ENCODE assay signal across 8 cellular contexts in the genomic region with DNA sequence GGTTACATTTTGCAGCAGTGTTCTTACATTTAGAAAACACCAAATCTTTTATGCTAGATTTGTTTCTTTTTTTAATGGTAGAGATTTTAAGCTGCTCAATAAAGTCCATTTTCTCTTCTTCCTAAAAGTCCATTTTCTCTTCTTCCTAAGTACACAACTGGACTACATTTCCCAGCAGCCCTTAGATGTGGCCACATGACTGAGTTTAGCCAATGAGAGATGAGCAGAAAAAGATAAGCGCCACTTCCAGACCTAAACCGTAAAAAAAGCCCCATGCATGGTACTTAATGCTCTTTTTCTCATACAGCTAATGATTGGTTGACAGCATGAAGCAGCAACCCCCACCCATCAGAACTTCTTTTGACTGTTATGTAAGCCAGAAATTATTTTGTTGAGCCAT.
DNase-seq lines count a peak whose midpoint lies in the region; ATAC-seq and TF ChIP-seq lines count a peak whose summit lies in the region.

No MANE protein-coding gene starts in this region.

- no peaks in the 10 kb centered on the region for H3K36me3 ChIP-seq in osteoblast (ENCODE audit: insufficient read depth, low read length)

- H3K27ac ChIP-seq in osteoblast (ENCODE audit: low read depth, low read length): no peak overlapping the region

- H2AFZ ChIP-seq in osteoblast (ENCODE audit: low read length): peak overlapping the region; percentile 64

- H3K79me2 ChIP-seq in osteoblast (ENCODE audit: insufficient read depth, low read length): no peaks in the 10 kb centered on the region

- no peaks in the 10 kb centered on the region for H4K20me1 ChIP-seq in osteoblast (ENCODE audit: insufficient read depth, low read length)

- peak overlapping the region; percentile 44 for H3K4me2 ChIP-seq in osteoblast (ENCODE audit: insufficient read depth, low read length)

- ATAC-seq in HG03139 (IDR thresholded peaks at IDR 0.05; ENCODE audit: unreplicated experiment) (peak; percentile 77), SK-N-SH treated with all-trans-retinoic acid at 6 μM for 48 hours (peak; percentile 94)
- no peak for ATAC-seq in activated CD4-positive, CD25-positive, alpha-beta regulatory T cell treated with anti-CD3 and anti-CD28 coated beads, Interleukin-2, amount 50 U/mL, for 24 hours

- DNase-seq in NCI-H1417 (lab: John Stamatoyannopoulos, UW): peak in 2 of 3 experiments; percentile 1 to 3
- no peak for DNase-seq in NCI-H1417 treated with DMSO at 0.1 percent for 48 hours (lab: John Stamatoyannopoulos, UW)
- no peak for DNase-seq in osteoblast (ENCODE audit: insufficient read length, low spot score, missing footprints)
- DNase-seq in stimulated activated CD8-positive, alpha-beta memory T cell treated with anti-CD3 and anti-CD28 coated beads, Interleukin-4, amount 100 ng/mL, for 48 hours: no peak
- DNase-seq in mucosa of gallbladder (ENCODE audit: low spot score): no peak

- H3K9me3 ChIP-seq in osteoblast (ENCODE audit: low read depth, low read length): no peaks in the 10 kb centered on the region

- H3K4me3 ChIP-seq in osteoblast (ENCODE audit: insufficient read depth, low read length): no peak overlapping the region

- no peaks in the 10 kb centered on the region for H3K4me1 ChIP-seq in osteoblast (ENCODE audit: insufficient read depth, low read length)

- no peaks in the 10 kb centered on the region for H3K27me3 ChIP-seq in osteoblast (ENCODE audit: insufficient read depth, low read length)

- TF ChIP-seq CTCF in osteoblast (IDR thresholded peaks at IDR 0.05; ENCODE audit: extremely low read depth, low read depth, low read length): no peak

TF ChIP-seq in SK-N-SH treated with all-trans-retinoic acid at 6 μM for 48 hours, 23 proteins besides CTCF, POLR2A, EP300 and RAD21:
- TF ChIP-seq PPARA (CRISPR knock-in tag; IDR thresholded peaks at IDR 0.05; ENCODE audit: borderline replicate concordance) (no peak), ZFP30 (CRISPR knock-in tag; IDR thresholded peaks at IDR 0.05) (no peak), TCF4 (CRISPR knock-in tag; IDR thresholded peaks at IDR 0.05; ENCODE audit: borderline replicate concordance) (no peak), GLIS3 (CRISPR knock-in tag; IDR thresholded peaks at IDR 0.05) (no peak), OSR1 (CRISPR knock-in tag; IDR thresholded peaks at IDR 0.05) (no peak), ZNF70 (CRISPR knock-in tag; IDR thresholded peaks at IDR 0.05) (no peak), BACH2 (CRISPR knock-in tag; IDR thresholded peaks at IDR 0.05; ENCODE audit: borderline replicate concordance) (no peak), ARNTL (CRISPR knock-in tag; IDR thresholded peaks at IDR 0.05; ENCODE audit: borderline replicate concordance, low read depth) (no peak), ZNF8 (CRISPR knock-in tag; IDR thresholded peaks at IDR 0.05) (no peak), RARB (CRISPR knock-in tag; IDR thresholded peaks at IDR 0.05) (no peak), SNAI2 (CRISPR knock-in tag; IDR thresholded peaks at IDR 0.05) (no peak), ZNF565 (CRISPR knock-in tag; conservative IDR thresholded peaks at IDR 0.05; ENCODE audit: low read depth) (no peak), TOX (CRISPR knock-in tag; IDR thresholded peaks at IDR 0.05; ENCODE audit: borderline replicate concordance) (no peak), ESRRG (CRISPR knock-in tag; IDR thresholded peaks at IDR 0.05) (no peak)
- TF ChIP-seq, protein P1, sequence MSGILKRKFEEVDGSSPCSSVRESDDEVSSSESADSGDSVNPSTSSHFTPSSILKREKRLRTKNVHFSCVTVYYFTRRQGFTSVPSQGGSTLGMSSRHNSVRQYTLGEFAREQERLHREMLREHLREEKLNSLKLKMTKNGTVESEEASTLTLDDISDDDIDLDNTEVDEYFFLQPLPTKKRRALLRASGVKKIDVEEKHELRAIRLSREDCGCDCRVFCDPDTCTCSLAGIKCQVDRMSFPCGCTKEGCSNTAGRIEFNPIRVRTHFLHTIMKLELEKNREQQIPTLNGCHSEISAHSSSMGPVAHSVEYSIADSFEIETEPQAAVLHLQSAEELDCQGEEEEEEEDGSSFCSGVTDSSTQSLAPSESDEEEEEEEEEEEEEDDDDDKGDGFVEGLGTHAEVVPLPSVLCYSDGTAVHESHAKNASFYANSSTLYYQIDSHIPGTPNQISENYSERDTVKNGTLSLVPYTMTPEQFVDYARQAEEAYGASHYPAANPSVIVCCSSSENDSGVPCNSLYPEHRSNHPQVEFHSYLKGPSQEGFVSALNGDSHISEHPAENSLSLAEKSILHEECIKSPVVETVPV (CRISPR knock-in tag; IDR thresholded peaks at IDR 0.05): no peak
- TF ChIP-seq, protein P2, sequence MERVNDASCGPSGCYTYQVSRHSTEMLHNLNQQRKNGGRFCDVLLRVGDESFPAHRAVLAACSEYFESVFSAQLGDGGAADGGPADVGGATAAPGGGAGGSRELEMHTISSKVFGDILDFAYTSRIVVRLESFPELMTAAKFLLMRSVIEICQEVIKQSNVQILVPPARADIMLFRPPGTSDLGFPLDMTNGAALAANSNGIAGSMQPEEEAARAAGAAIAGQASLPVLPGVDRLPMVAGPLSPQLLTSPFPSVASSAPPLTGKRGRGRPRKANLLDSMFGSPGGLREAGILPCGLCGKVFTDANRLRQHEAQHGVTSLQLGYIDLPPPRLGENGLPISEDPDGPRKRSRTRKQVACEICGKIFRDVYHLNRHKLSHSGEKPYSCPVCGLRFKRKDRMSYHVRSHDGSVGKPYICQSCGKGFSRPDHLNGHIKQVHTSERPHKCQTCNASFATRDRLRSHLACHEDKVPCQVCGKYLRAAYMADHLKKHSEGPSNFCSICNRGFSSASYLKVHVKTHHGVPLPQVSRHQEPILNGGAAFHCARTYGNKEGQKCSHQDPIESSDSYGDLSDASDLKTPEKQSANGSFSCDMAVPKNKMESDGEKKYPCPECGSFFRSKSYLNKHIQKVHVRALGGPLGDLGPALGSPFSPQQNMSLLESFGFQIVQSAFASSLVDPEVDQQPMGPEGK (CRISPR knock-in tag; IDR thresholded peaks at IDR 0.05; ENCODE audit: borderline replicate concordance): no peak
- TF ChIP-seq, protein P3, sequence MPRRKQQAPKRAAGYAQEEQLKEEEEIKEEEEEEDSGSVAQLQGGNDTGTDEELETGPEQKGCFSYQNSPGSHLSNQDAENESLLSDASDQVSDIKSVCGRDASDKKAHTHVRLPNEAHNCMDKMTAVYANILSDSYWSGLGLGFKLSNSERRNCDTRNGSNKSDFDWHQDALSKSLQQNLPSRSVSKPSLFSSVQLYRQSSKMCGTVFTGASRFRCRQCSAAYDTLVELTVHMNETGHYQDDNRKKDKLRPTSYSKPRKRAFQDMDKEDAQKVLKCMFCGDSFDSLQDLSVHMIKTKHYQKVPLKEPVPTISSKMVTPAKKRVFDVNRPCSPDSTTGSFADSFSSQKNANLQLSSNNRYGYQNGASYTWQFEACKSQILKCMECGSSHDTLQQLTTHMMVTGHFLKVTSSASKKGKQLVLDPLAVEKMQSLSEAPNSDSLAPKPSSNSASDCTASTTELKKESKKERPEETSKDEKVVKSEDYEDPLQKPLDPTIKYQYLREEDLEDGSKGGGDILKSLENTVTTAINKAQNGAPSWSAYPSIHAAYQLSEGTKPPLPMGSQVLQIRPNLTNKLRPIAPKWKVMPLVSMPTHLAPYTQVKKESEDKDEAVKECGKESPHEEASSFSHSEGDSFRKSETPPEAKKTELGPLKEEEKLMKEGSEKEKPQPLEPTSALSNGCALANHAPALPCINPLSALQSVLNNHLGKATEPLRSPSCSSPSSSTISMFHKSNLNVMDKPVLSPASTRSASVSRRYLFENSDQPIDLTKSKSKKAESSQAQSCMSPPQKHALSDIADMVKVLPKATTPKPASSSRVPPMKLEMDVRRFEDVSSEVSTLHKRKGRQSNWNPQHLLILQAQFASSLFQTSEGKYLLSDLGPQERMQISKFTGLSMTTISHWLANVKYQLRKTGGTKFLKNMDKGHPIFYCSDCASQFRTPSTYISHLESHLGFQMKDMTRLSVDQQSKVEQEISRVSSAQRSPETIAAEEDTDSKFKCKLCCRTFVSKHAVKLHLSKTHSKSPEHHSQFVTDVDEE (CRISPR knock-in tag; IDR thresholded peaks at IDR 0.05): no peak

Comparison
In these comparisons a context has a peak if more than half of its experiments do, and no peak if none do; other contexts are left out.
1. DNase-seq: peak in NCI-H1417 (2 of 3); none in NCI-H1417 treated with DMSO at 0.1 percent for 48 hours (single experiment), osteoblast (single experiment), stimulated activated CD8-positive, alpha-beta memory T cell treated with anti-CD3 and anti-CD28 coated beads, Interleukin-4, amount 100 ng/mL, for 48 hours (single experiment) and mucosa of gallbladder (single experiment).
2. ATAC-seq: peak in HG03139 (single experiment) and SK-N-SH treated with all-trans-retinoic acid at 6 μM for 48 hours (single experiment); none in activated CD4-positive, CD25-positive, alpha-beta regulatory T cell treated with anti-CD3 and anti-CD28 coated beads, Interleukin-2, amount 50 U/mL, for 24 hours (0 of 2).